ENCODE assay signal across 28 cellular contexts in the genomic region with DNA sequence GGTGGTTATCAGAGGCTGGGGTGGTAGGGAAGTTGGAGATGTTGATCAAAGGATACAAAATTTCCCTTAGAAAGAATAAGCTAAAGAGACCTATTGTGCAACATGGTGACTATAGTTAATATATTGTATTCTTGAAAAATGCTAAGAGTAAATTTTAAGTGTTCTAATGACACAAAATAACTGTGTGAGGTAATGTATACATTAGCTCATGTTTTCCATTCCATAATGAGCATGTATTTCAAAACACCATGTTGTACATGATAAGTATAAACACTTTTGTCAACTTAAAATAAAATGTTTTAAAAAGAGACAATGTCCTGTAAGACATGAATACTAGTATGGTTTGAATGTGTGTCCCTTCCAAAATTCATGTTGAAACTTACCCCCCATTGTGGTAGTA.
"Had no signal": no experiment of that assay in that cellular context is flagged by ENCODE, and none has a peak within 500 bp of the region (broad histone marks: within the 10 kb centered on the region; RNA-seq: fewer than 3 reads in every experiment).

No MANE protein-coding gene starts in this region.

- FAIRE-seq: colon, endometrium, endothelial cell of umbilical vein, frontal cortex had no signal

- H3K27ac ChIP-seq: colonic mucosa, coronary artery, dorsolateral prefrontal cortex, epithelial cell of prostate, esophagus muscularis mucosa, esophagus squamous epithelium, foreskin keratinocyte, gastrocnemius medialis, heart left ventricle, heart right ventricle had no signal

- H3K4me1 ChIP-seq: colonic mucosa, esophagus squamous epithelium, foreskin keratinocyte, gastrocnemius medialis had no signal

- H3K4me3 Mint-ChIP-seq: dendritic cell treated with granulocyte-macrophage colony-stimulating factor and Interleukin-4, amounts not matched to agents 40 ng/mL and 50 ng/mL, for 4 days; effector memory CD8-positive, alpha-beta T cell; endodermal cell had no signal

- H3K27me3 ChIP-seq: colonic mucosa, esophagus muscularis mucosa, esophagus squamous epithelium, gastrocnemius medialis, heart left ventricle, heart right ventricle had no signal

- H3K27ac Mint-ChIP-seq: dendritic cell treated with granulocyte-macrophage colony-stimulating factor and Interleukin-4, amounts not matched to agents 40 ng/mL and 50 ng/mL, for 4 days; effector memory CD8-positive, alpha-beta T cell; endodermal cell had no signal

- H3K27me3 Mint-ChIP-seq: dendritic cell treated with granulocyte-macrophage colony-stimulating factor and Interleukin-4, amounts not matched to agents 40 ng/mL and 50 ng/mL, for 4 days; effector memory CD8-positive, alpha-beta T cell had no signal

- DNase-seq: colonic mucosa; cortex of kidney; dermis blood vessel endothelial cell; dorsolateral prefrontal cortex; effector CD4-positive, alpha-beta T cell; effector CD8-positive, alpha-beta T cell; effector memory CD4-positive, alpha-beta T cell; effector memory CD8-positive, alpha-beta T cell; endodermal cell; erythroblast; esophagus squamous epithelium; foreskin fibroblast; foreskin keratinocyte; foreskin melanocyte; gastrocnemius medialis; glutamatergic neuron; head of caudate nucleus; heart left ventricle; heart right ventricle had no signal

- ATAC-seq: effector memory CD8-positive, alpha-beta T cell; esophagus mucosa; gastrocnemius medialis; heart left ventricle; heart right ventricle had no signal

- H3K9me3 ChIP-seq: colonic mucosa, esophagus squamous epithelium, gastrocnemius medialis, heart left ventricle, heart right ventricle had no signal

- H3K36me3 ChIP-seq: colonic mucosa, esophagus muscularis mucosa, esophagus squamous epithelium, gastrocnemius medialis, heart left ventricle, heart right ventricle had no signal

- H3K4me3 ChIP-seq: colonic mucosa, coronary artery, dorsolateral prefrontal cortex, esophagus muscularis mucosa, esophagus squamous epithelium, gastrocnemius medialis, heart left ventricle, heart right ventricle had no signal

- H3K9me3 Mint-ChIP-seq: dendritic cell treated with granulocyte-macrophage colony-stimulating factor and Interleukin-4, amounts not matched to agents 40 ng/mL and 50 ng/mL, for 4 days; effector memory CD8-positive, alpha-beta T cell; endodermal cell had no signal
